Comparison of ENCODE assay signal across 8 cellular contexts in genomic region chr12:124927325-124928094, GRCh38. TPM values are rescaled to one million over a fixed set of nuclear protein-coding genes. Genes with fewer than 3 reads are reported as not detected.
DNase-seq lines count a peak whose midpoint lies in the region; ATAC-seq lines count a peak whose summit lies in the region.

No MANE protein-coding gene starts in this region.

- peaks cover 33% of the 10 kb centered on the region for H3K36me3 Mint-ChIP-seq in stimulated activated effector memory CD8-positive, alpha-beta T cell treated with anti-CD3 and anti-CD28 coated beads, Interleukin-12 subunit alpha, Interleukin-12 subunit beta, amount 100 ng/mL, for 72 hours

- H3K4me1 Mint-ChIP-seq in stimulated activated effector memory CD8-positive, alpha-beta T cell treated with anti-CD3 and anti-CD28 coated beads, Interleukin-12 subunit alpha, Interleukin-12 subunit beta, amount 100 ng/mL, for 72 hours, result peaks cover 48% of the 10 kb centered on the region

- peak overlapping the region; percentile 100 for H3K27ac Mint-ChIP-seq in stimulated activated effector memory CD8-positive, alpha-beta T cell treated with anti-CD3 and anti-CD28 coated beads, Interleukin-12 subunit alpha, Interleukin-12 subunit beta, amount 100 ng/mL, for 72 hours

- no peaks in the 10 kb centered on the region for H3K9me3 Mint-ChIP-seq in stimulated activated effector memory CD8-positive, alpha-beta T cell treated with anti-CD3 and anti-CD28 coated beads, Interleukin-12 subunit alpha, Interleukin-12 subunit beta, amount 100 ng/mL, for 72 hours

- peak; percentile 87 for DNase-seq in AG08395 (ENCODE audit: low spot score)
- DNase-seq in HT-29 (ENCODE audit: low spot score), result peak; percentile 99
- peak; percentile 87 to 100 (median 100) for DNase-seq in activated CD8-positive, alpha-beta memory T cell treated with anti-CD3 and anti-CD28 coated beads for 48 hours (ENCODE audit: low read depth in 2 of 3, low spot score in 2 of 3)
- DNase-seq in epithelial cell of prostate (ENCODE audit: low read depth, low spot score), result no peak
- peak; percentile 92 for DNase-seq in myocyte (ENCODE audit: low read depth)
- peak; percentile 95 to 99 for DNase-seq in stimulated activated effector memory CD8-positive, alpha-beta T cell treated with anti-CD3 and anti-CD28 coated beads, Interleukin-12 subunit alpha, Interleukin-12 subunit beta, amount 100 ng/mL, for 72 hours (ENCODE audit: low spot score in 2 of 2)
- DNase-seq in NCI-H748 treated with DMSO at 0.1 percent for 48 hours (lab: John Stamatoyannopoulos, UW), result no peak

- peak; percentile 65 for ATAC-seq in GM19467 (IDR thresholded peaks at IDR 0.05; ENCODE audit: unreplicated experiment)
- peak; percentile 89 for ATAC-seq in stimulated activated effector memory CD8-positive, alpha-beta T cell treated with anti-CD3 and anti-CD28 coated beads, Interleukin-12 subunit alpha, Interleukin-12 subunit beta, amount 100 ng/mL, for 72 hours

- peak overlapping the region; percentile 85 for H3K4me3 Mint-ChIP-seq in stimulated activated effector memory CD8-positive, alpha-beta T cell treated with anti-CD3 and anti-CD28 coated beads, Interleukin-12 subunit alpha, Interleukin-12 subunit beta, amount 100 ng/mL, for 72 hours

- H3K27ac ChIP-seq in epithelial cell of prostate, result peak overlapping the region; percentile 100

RNA-seq across cellular contexts. Expression of gene UBC, which starts 13.1 kb away (rescaled TPM):
- 1,727 and 1,789 TPM in 2 replicates for total RNA-seq in HT-29 (2014; rRNA removed; shearing (Covaris generic))
- 1,389 and 1,606 TPM in 2 replicates for total RNA-seq in myocyte
- polyA plus RNA-seq in myocyte (2012), result 1,588 TPM

Comparison
In these comparisons a context has a peak if more than half of its experiments do, and no peak if none do; other contexts are left out.
1. DNase-seq: peak in AG08395 (single experiment), HT-29 (single experiment), activated CD8-positive, alpha-beta memory T cell treated with anti-CD3 and anti-CD28 coated beads for 48 hours (3 of 3), myocyte (single experiment) and stimulated activated effector memory CD8-positive, alpha-beta T cell treated with anti-CD3 and anti-CD28 coated beads, Interleukin-12 subunit alpha, Interleukin-12 subunit beta, amount 100 ng/mL, for 72 hours (2 of 2); none in epithelial cell of prostate (single experiment) and NCI-H748 treated with DMSO at 0.1 percent for 48 hours (single experiment).